In the genomic region with DNA sequence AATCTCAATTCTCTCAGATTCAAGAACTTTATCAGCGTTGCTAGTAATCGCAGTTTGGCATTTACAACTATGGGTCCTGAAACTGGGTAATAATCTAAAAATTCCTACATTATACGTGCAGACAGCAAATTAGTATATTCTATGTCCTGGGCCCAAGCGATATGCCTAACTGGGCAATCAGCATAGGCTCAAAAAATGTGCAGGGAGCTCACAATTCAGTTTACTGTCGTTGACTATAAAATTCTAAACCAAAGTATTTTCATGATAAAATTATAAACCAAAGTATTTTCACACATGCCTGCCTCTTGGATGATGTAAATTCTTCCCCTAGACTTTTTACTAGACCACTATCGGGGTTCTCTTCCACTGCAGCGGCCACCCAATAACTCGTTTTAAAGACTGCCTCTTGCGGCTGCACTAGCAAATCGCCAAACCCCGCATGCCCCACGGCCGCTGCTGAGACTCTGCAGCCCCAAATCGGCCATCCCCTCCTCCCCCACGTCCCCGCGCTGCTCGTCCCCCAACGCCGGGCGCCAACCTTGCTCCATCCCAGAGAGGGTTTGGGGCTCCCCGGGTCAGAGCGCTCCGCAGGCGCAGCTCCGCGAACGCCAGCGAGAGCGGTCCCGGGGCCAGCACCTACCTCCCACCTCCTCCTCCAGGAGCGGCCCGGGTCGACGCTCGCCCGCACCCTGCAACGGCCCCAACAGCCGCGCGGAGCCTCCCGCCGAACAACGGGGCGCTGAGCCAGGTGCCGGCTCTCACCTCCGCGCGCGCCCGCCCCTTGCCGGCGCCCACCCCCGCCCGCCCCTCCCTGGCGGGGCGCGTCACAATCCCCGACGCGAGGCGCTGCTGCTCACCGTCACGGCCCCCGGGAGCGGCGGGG, we compare ENCODE assay signal across 8 cellular contexts. TPM values are rescaled to one million over a fixed set of nuclear protein-coding genes. Genes with fewer than 3 reads are reported as not detected.
DNase-seq lines count a peak whose midpoint lies in the region; ATAC-seq and TF ChIP-seq lines count a peak whose summit lies in the region.

No MANE protein-coding gene starts in this region.

- ATAC-seq in activated naive CD4-positive, alpha-beta T cell treated with anti-CD3 and anti-CD28 coated beads, Interleukin-2, amount 50 U/mL, for 72 hours: no peak
- ATAC-seq in HG02610 (IDR thresholded peaks at IDR 0.05; ENCODE audit: unreplicated experiment) (peak; percentile 24), GM21825 (IDR thresholded peaks at IDR 0.05; ENCODE audit: unreplicated experiment) (no peak)

- H3K9me3 ChIP-seq in left ventricle myocardium inferior (replicated peaks): no peaks in the 10 kb centered on the region

- peak overlapping the region; percentile 86 for H3K4me3 ChIP-seq in left ventricle myocardium inferior

- no peaks in the 10 kb centered on the region for H3K36me3 Mint-ChIP-seq in activated naive CD4-positive, alpha-beta T cell treated with anti-CD3 and anti-CD28 coated beads for 36 hours (ENCODE audit: low read depth)
- peaks cover 4 to 14% of the 10 kb centered on the region in 2 donors for H3K36me3 Mint-ChIP-seq in activated naive CD4-positive, alpha-beta T cell treated with anti-CD3 and anti-CD28 coated beads, Interleukin-2, amount 50 U/mL, for 72 hours
- peaks cover 2% of the 10 kb centered on the region for H3K36me3 Mint-ChIP-seq in activated naive CD8-positive, alpha-beta T cell
- H3K36me3 Mint-ChIP-seq in progenitor cell of endocrine pancreas (ENCODE audit: insufficient read depth): no peaks in the 10 kb centered on the region

- H3K27ac ChIP-seq in left ventricle myocardium inferior (replicated peaks): peak overlapping the region; percentile 90

- no peaks in the 10 kb centered on the region for H3K27me3 ChIP-seq in left ventricle myocardium inferior (ENCODE audit: low read depth)

- TF ChIP-seq CTCF in left ventricle myocardium inferior (IDR thresholded peaks at IDR 0.05; ENCODE audit: borderline replicate concordance) (peak; percentile 43), progenitor cell of endocrine pancreas (IDR thresholded peaks at IDR 0.05; ENCODE audit: unreplicated experiment) (peak; percentile 56)

- H3K4me3 Mint-ChIP-seq in activated naive CD4-positive, alpha-beta T cell treated with anti-CD3 and anti-CD28 coated beads for 36 hours: peak overlapping the region; percentile 92
- H3K4me3 Mint-ChIP-seq in activated naive CD8-positive, alpha-beta T cell: peak overlapping the region; percentile 89
- peak overlapping the region; percentile 92 for H3K4me3 Mint-ChIP-seq in progenitor cell of endocrine pancreas (ENCODE audit: low read depth)

- H3K4me1 ChIP-seq in left ventricle myocardium inferior: peaks cover 36% of the 10 kb centered on the region

- no peaks in the 10 kb centered on the region for H3K36me3 ChIP-seq in left ventricle myocardium inferior

- H3K27me3 Mint-ChIP-seq in activated naive CD4-positive, alpha-beta T cell treated with anti-CD3 and anti-CD28 coated beads for 36 hours (ENCODE audit: low read depth): peaks cover 3% of the 10 kb centered on the region
- no peaks in the 10 kb centered on the region for H3K27me3 Mint-ChIP-seq in activated naive CD8-positive, alpha-beta T cell
- peaks cover 3% of the 10 kb centered on the region for H3K27me3 Mint-ChIP-seq in progenitor cell of endocrine pancreas

- DNase-seq in activated naive CD4-positive, alpha-beta T cell treated with anti-CD3 and anti-CD28 coated beads for 36 hours: peak; percentile 44
- DNase-seq in activated naive CD4-positive, alpha-beta T cell treated with anti-CD3 and anti-CD28 coated beads, Interleukin-2, amount 50 U/mL, for 72 hours (ENCODE audit: low spot score in 2 of 2): no peak
- DNase-seq in NCI-H2171 (lab: John Stamatoyannopoulos, UW) (peak; percentile 71), left ventricle myocardium inferior (peak; percentile 50), progenitor cell of endocrine pancreas (ENCODE audit: low spot score, unreplicated experiment) (no peak)

- peaks cover 59% of the 10 kb centered on the region for H3K4me1 Mint-ChIP-seq in activated naive CD4-positive, alpha-beta T cell treated with anti-CD3 and anti-CD28 coated beads for 36 hours (ENCODE audit: low read depth)
- peaks cover 62% of the 10 kb centered on the region for H3K4me1 Mint-ChIP-seq in activated naive CD8-positive, alpha-beta T cell (ENCODE audit: low read depth)
- H3K4me1 Mint-ChIP-seq in progenitor cell of endocrine pancreas (ENCODE audit: low read depth): peaks cover 30% of the 10 kb centered on the region

- no peaks in the 10 kb centered on the region for H3K9me3 Mint-ChIP-seq in activated naive CD4-positive, alpha-beta T cell treated with anti-CD3 and anti-CD28 coated beads for 36 hours
- peaks cover 0 to 4% of the 10 kb centered on the region in 2 donors for H3K9me3 Mint-ChIP-seq in activated naive CD4-positive, alpha-beta T cell treated with anti-CD3 and anti-CD28 coated beads, Interleukin-2, amount 50 U/mL, for 72 hours
- no peaks in the 10 kb centered on the region for H3K9me3 Mint-ChIP-seq in activated naive CD8-positive, alpha-beta T cell (ENCODE audit: low read depth)
- no peaks in the 10 kb centered on the region for H3K9me3 Mint-ChIP-seq in progenitor cell of endocrine pancreas (ENCODE audit: low read depth)

- H3K27ac Mint-ChIP-seq in activated naive CD4-positive, alpha-beta T cell treated with anti-CD3 and anti-CD28 coated beads for 36 hours: peak overlapping the region; percentile 15
- peak overlapping the region in 1 of 2 donors; percentile 89 for H3K27ac Mint-ChIP-seq in activated naive CD4-positive, alpha-beta T cell treated with anti-CD3 and anti-CD28 coated beads, Interleukin-2, amount 50 U/mL, for 72 hours
- peak overlapping the region; percentile 76 for H3K27ac Mint-ChIP-seq in activated naive CD8-positive, alpha-beta T cell
- H3K27ac Mint-ChIP-seq in progenitor cell of endocrine pancreas: peak overlapping the region; percentile 92

- intact Hi-C loops in activated naive CD4-positive, alpha-beta T cell treated with anti-CD3 and anti-CD28 coated beads for 36 hours (cut with micrococcal nuclease): loop anchor here (1.0 to 10.0 kb wide), 19 partner anchors 21 to 1705 kb away; partner anchors contain the start of genes BCL10, C1orf52, GNG5 and ODF2L
- intact Hi-C loops in left ventricle myocardium inferior (cut with micrococcal nuclease): no loop called here

- CTCF ChIA-PET in activated naive CD4-positive, alpha-beta T cell treated with anti-CD3 and anti-CD28 coated beads for 36 hours (lab: Charles Lee): interaction anchor here (0.6 to 3.6 kb wide), 10 partner anchors 8 to 548 kb away, joined by 3 to 11 read pairs (median 4); no protein-coding TSS in a partner anchor

RNA-seq across cellular contexts. Expression of gene SSX2IP, which starts 0.5 kb away (rescaled TPM):
- 10 to 100 TPM; 11.9 to 12.6 TPM for total RNA-seq in activated naive CD4-positive, alpha-beta T cell treated with anti-CD3 and anti-CD28 coated beads for 36 hours
- 10 to 100 TPM in 1 of 2 donors, 1 to 10 TPM in 1; 9.9 to 11.2 TPM for total RNA-seq in activated naive CD4-positive, alpha-beta T cell treated with anti-CD3 and anti-CD28 coated beads, Interleukin-2, amount 50 U/mL, for 72 hours
- 11.9 TPM for total RNA-seq in left ventricle myocardium inferior
- total RNA-seq in progenitor cell of endocrine pancreas: 36.4 and 41.5 TPM in 2 replicates

Comparison
In these comparisons a context has a peak if more than half of its experiments do, and no peak if none do; other contexts are left out.
1. DNase-seq: peak in activated naive CD4-positive, alpha-beta T cell treated with anti-CD3 and anti-CD28 coated beads for 36 hours (single experiment), NCI-H2171 (single experiment) and left ventricle myocardium inferior (single experiment); none in activated naive CD4-positive, alpha-beta T cell treated with anti-CD3 and anti-CD28 coated beads, Interleukin-2, amount 50 U/mL, for 72 hours (0 of 2) and progenitor cell of endocrine pancreas (single experiment).
2. Peak in every context shown above with its lines, with median percentiles within 50 percentile points of each other: H3K4me3 Mint-ChIP-seq.